In the genomic region with DNA sequence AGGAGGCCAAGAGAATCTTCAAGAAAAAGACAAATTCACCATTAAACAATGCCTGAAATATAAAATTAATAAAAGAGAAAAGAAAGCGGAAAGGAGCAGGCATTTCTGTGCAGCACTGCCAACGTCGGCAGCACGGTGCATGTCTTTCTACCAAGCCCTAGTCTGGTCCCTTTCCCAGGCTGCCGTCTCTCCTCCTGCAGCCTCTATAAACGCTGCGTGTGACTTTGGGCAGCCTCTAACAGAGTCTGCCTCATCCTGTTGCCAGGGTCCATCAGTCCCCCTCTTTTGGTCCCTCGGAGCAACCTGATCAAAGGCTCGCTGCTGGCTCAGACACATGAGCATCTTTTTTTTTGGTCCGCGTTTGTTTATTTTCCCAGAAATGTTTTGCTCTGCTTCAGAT, we compare ENCODE assay signal across 17 cellular contexts.
"Had no signal": no experiment of that assay in that cellular context is flagged by ENCODE, and none has a peak within 500 bp of the region (broad histone marks: within the 10 kb centered on the region; RNA-seq: fewer than 3 reads in every experiment).

No MANE protein-coding gene starts in this region.

- H3K4me1 ChIP-seq: parathyroid adenoma had no signal

- H3K27ac ChIP-seq: cardiac muscle cell, parathyroid adenoma had no signal

- H3K27ac Mint-ChIP-seq: activated CD4-positive, alpha-beta T cell treated with anti-CD3 and anti-CD28 coated beads, Interleukin-2, amount 10 ng/mL, durations not matched to agents 7 days and 5 days; activated CD8-positive, alpha-beta T cell treated with anti-CD3 and anti-CD28 coated beads, Interleukin-2, amount 10 ng/mL, durations not matched to agents 7 days and 5 days; activated naive CD4-positive, alpha-beta T cell treated with anti-CD3 and anti-CD28 coated beads, Interleukin-2, amount 10 ng/mL, durations not matched to agents 7 days and 5 days; activated T-cell treated with anti-CD3 and anti-CD28 coated beads, Interleukin-2, amount 50 U/mL, for 24 hours; activated T-helper 2 cell treated with anti-CD3 and anti-CD28 coated beads, Interferon-gamma antibody, Interleukin-2, Interleukin-4, amounts not matched to agents 10 μg/mL and 5 μg/mL and 100 μg/mL, durations not matched to agents 14 hours and 24 hours and 36 hours; mesothelial cell of epicardium; natural killer cell treated with Interleukin-12 subunit alpha and Interleukin-12 subunit beta and Interleukin-15 and Interleukin-18, amount 100 ng/mL, for 72 hours; stimulated activated naive CD8-positive, alpha-beta T cell treated with anti-CD3 and anti-CD28 coated beads, Interleukin-15, Interleukin-2, amounts not matched to agents 100 ng/mL and 50 ng/mL, for 24 hours had no signal

- H3K4me3 Mint-ChIP-seq: activated CD4-positive, alpha-beta T cell treated with anti-CD3 and anti-CD28 coated beads, Interleukin-2, amount 10 ng/mL, durations not matched to agents 7 days and 5 days; activated CD8-positive, alpha-beta T cell treated with anti-CD3 and anti-CD28 coated beads, Interleukin-2, amount 10 ng/mL, durations not matched to agents 7 days and 5 days; activated naive CD4-positive, alpha-beta T cell treated with anti-CD3 and anti-CD28 coated beads, Interleukin-2, amount 10 ng/mL, durations not matched to agents 7 days and 5 days; activated T-cell treated with anti-CD3 and anti-CD28 coated beads, Interleukin-2, amount 50 U/mL, for 24 hours; mesothelial cell of epicardium; natural killer cell treated with Interleukin-12 subunit alpha and Interleukin-12 subunit beta and Interleukin-15 and Interleukin-18, amount 100 ng/mL, for 72 hours; stimulated activated naive CD8-positive, alpha-beta T cell treated with anti-CD3 and anti-CD28 coated beads, Interleukin-15, Interleukin-2, amounts not matched to agents 100 ng/mL and 50 ng/mL, for 24 hours had no signal

- H3K36me3 Mint-ChIP-seq: activated naive CD4-positive, alpha-beta T cell treated with anti-CD3 and anti-CD28 coated beads, Interleukin-2, amount 10 ng/mL, durations not matched to agents 7 days and 5 days; mesothelial cell of epicardium; natural killer cell treated with Interleukin-12 subunit alpha and Interleukin-12 subunit beta and Interleukin-15 and Interleukin-18, amount 100 ng/mL, for 72 hours had no signal

- H3K4me3 ChIP-seq: cardiac muscle cell, lung had no signal

- H3K9me3 Mint-ChIP-seq: activated CD4-positive, alpha-beta T cell treated with anti-CD3 and anti-CD28 coated beads, Interleukin-2, amount 10 ng/mL, durations not matched to agents 7 days and 5 days; activated naive CD4-positive, alpha-beta T cell treated with anti-CD3 and anti-CD28 coated beads, Interleukin-2, amount 10 ng/mL, durations not matched to agents 7 days and 5 days; activated T-cell treated with anti-CD3 and anti-CD28 coated beads, Interleukin-2, amount 50 U/mL, for 24 hours; activated T-helper 2 cell treated with anti-CD3 and anti-CD28 coated beads, Interferon-gamma antibody, Interleukin-2, Interleukin-4, amounts not matched to agents 10 μg/mL and 5 μg/mL and 100 μg/mL, durations not matched to agents 14 hours and 24 hours and 36 hours; mesothelial cell of epicardium; natural killer cell treated with Interleukin-12 subunit alpha and Interleukin-12 subunit beta and Interleukin-15 and Interleukin-18, amount 100 ng/mL, for 72 hours; stimulated activated naive CD8-positive, alpha-beta T cell treated with anti-CD3 and anti-CD28 coated beads, Interleukin-15, Interleukin-2, amounts not matched to agents 100 ng/mL and 50 ng/mL, for 24 hours had no signal

- DNase-seq: activated CD4-positive, alpha-beta T cell treated with anti-CD3 and anti-CD28 coated beads, Interleukin-2, amount 10 ng/mL, durations not matched to agents 7 days and 5 days; activated CD4-positive, CD25-positive, alpha-beta regulatory T cell; activated CD8-positive, alpha-beta T cell treated with anti-CD3 and anti-CD28 coated beads, Interleukin-2, amount 10 ng/mL, durations not matched to agents 7 days and 5 days; activated T-cell treated with anti-CD3 and anti-CD28 coated beads, Interleukin-2, amount 50 U/mL, for 24 hours; erythroblast; left colon; stimulated activated CD4-positive, alpha-beta T cell treated with anti-CD3 and anti-CD28 coated beads, Interleukin-2, amount 100 ng/mL, for 48 hours; T1000; trophoblast cell had no signal

- ATAC-seq: left colon; natural killer cell treated with Interleukin-12 subunit alpha and Interleukin-12 subunit beta and Interleukin-15 and Interleukin-18, amount 100 ng/mL, for 72 hours had no signal

- H3K36me3 ChIP-seq: cardiac muscle cell had no signal
